8 cellular contexts compared by ENCODE assay signal in the genomic region with DNA sequence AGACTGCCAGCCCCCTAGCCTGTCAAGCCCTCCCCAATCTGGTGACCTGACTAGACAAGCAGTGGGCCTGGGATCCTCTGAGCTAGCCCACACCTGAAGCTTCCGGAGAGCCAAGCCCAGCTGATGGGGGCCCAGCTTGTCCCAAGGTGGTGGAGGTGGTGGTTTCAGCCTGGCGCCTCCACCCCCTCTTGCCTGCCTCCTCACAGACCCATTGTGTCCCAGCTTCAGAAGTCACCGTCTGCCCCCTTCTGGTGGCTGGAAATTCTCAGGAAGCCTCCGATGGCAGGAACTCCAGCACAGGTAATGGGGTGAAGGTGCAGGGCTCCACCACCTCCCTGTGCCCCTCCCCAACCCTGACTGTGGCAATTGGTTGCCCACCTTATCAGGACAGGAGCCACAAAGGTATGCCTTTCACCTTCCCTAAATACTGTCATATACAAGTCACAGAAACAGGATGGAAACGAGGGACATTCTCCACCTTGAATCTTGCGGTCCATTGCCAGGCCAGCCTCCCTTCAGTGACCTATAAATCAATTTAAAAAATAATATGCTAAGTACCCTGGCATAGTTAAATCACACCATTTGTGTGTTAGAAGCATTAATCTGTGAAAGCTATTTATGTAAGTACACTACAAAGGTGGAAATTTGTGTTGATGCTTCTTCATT.
DNase-seq lines count a peak whose midpoint lies in the region; ATAC-seq and TF ChIP-seq lines count a peak whose summit lies in the region.

No MANE protein-coding gene starts in this region.

- TF ChIP-seq CTCF in AG10803 (conservative IDR thresholded peaks at IDR 0.05; ENCODE audit: low read length), result peak; percentile 54
- peak; percentile 41 for TF ChIP-seq CTCF in GM20000 (IDR thresholded peaks at IDR 0.05; ENCODE audit: extremely low read depth, missing control alignments)

- intact Hi-C loops in Right ventricle myocardium superior (cut with DNase I) (loop anchor here (5.0 kb wide), 1 partner anchor 515 kb away; no protein-coding TSS in a partner anchor), posterior vena cava (cut with DNase I) (loop anchor here in 1 of 2 donors (2.0 to 5.0 kb wide), 2 partner anchors 317 to 515 kb away; no protein-coding TSS in a partner anchor)

- ATAC-seq in Right ventricle myocardium superior (ENCODE audit: poor library complexity) (peak; percentile 89), HG02885 (IDR thresholded peaks at IDR 0.05; ENCODE audit: poor library complexity, unreplicated experiment) (no peak)

- no peak overlapping the region for H3K4me3 ChIP-seq in AG10803 (ENCODE audit: low read length)

- DNase-seq in AG10803 (ENCODE audit: low read depth) (peak; percentile 18), GM20000 (ENCODE audit: low spot score) (peak; percentile 56), NCI-H774 (lab: John Stamatoyannopoulos, UW) (peak; percentile 13), Right ventricle myocardium superior (peak; percentile 60), posterior vena cava (ENCODE audit: low spot score) (peak; percentile 84), foreskin melanocyte (no peak)
- DNase-seq in activated effector memory CD4-positive, alpha-beta T cell treated with anti-CD3 and anti-CD28 coated beads, Interleukin-2, amount 50 U/mL, for 16 hours, result peak; percentile 69
